In the genomic region with DNA sequence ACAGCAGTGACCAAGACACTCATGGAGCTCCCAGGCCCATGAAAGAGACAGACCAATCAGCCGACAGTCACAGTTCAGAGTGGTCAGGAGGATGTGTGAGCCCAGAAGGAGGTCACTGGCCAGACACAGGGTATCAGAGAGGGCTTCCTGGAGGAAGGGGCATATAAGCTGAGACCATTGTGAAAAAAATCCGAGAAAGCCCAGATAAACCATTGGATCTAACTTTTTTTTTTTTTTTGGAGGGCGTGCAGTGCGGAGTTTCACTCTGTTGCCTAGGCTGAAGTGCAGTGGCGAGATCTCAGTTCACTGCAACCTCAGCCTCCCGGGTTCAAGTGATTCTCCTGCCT, we compare ENCODE assay signal across 12 cellular contexts. TPM values are rescaled to one million over a fixed set of nuclear protein-coding genes. Genes with fewer than 3 reads are reported as not detected.
A peak's percentile ranks its signal among the peaks of the same experiment; 100 is the strongest.
DNase-seq lines count a peak whose midpoint lies in the region; ATAC-seq and TF ChIP-seq lines count a peak whose summit lies in the region.
"Had no signal": no experiment of that assay in that cellular context is flagged by ENCODE, and none has a peak within 500 bp of the region (broad histone marks: within the 10 kb centered on the region; RNA-seq: fewer than 3 reads in every experiment).

No MANE protein-coding gene starts in this region.

- H3F3A ChIP-seq in SK-N-SH (replicated peaks; ENCODE audit: insufficient read depth) = peaks cover 10% of the 10 kb centered on the region

- H3K9me3 ChIP-seq in SK-N-SH (no peaks in the 10 kb centered on the region), duodenal mucosa (ENCODE audit: control insufficient read depth in 1 of 2, low read length in 2 of 2) (no peaks in the 10 kb centered on the region), muscle layer of colon (ENCODE audit: low read length) (no peaks in the 10 kb centered on the region), thoracic aorta (no peaks in the 10 kb centered on the region), HAP-1 (no peaks in the 10 kb centered on the region; the same call in 1 of the 2 replicates), BE2C (no peaks in the 10 kb centered on the region)

- 0 out of 2 replicates have a peak overlapping the region, but pooled peaks have one; percentile 89 for H3K4me2 ChIP-seq in SK-N-SH

- no peaks in the 10 kb centered on the region for H3K9me2 ChIP-seq in SK-N-SH

- H3K4me1 ChIP-seq in SK-N-SH (ENCODE audit: control insufficient read depth in 1 of 2, insufficient read depth in 2 of 2, low read depth in 1 of 2, low read length in 1 of 2) = peaks cover 8 to 20% of the 10 kb centered on the region in 2 experiments; a peak in 1 of 4 replicates
- H3K4me1 ChIP-seq in duodenal mucosa (ENCODE audit: control insufficient read depth in 1 of 2, insufficient read depth in 2 of 2, low read length in 2 of 2) = peaks cover 36 to 41% of the 10 kb centered on the region in 2 donors
- peaks cover 47% of the 10 kb centered on the region for H3K4me1 ChIP-seq in muscle layer of colon (ENCODE audit: insufficient read depth, low read length)
- peaks cover 21 to 42% of the 10 kb centered on the region in 2 donors for H3K4me1 ChIP-seq in thoracic aorta (ENCODE audit: control insufficient read depth in 1 of 2, low read depth in 2 of 2)
- peaks cover 2% of the 10 kb centered on the region for H3K4me1 ChIP-seq in HAP-1
- peaks cover 2% of the 10 kb centered on the region; the same call in 1 of the 2 replicates for H3K4me1 ChIP-seq in BE2C

- no peak for TF ChIP-seq EP300 in SK-N-SH (IDR thresholded peaks at IDR 0.05; ENCODE audit: borderline replicate concordance in 1 of 2, low read depth in 1 of 2, low read length in 1 of 2)

- H2AFZ ChIP-seq in SK-N-SH (ENCODE audit: low read depth) = no peak overlapping the region

- H3K79me2 ChIP-seq in SK-N-SH (ENCODE audit: insufficient read depth) = peaks cover 79% of the 10 kb centered on the region

- peaks cover 7% of the 10 kb centered on the region; the same call in 1 of the 2 replicates for H4K20me1 ChIP-seq in SK-N-SH (ENCODE audit: insufficient read depth)

- TF ChIP-seq CTCF in SK-N-SH (IDR thresholded peaks at IDR 0.05) (no peak), thoracic aorta (IDR thresholded peaks at IDR 0.05) (no peak), BE2C (IDR thresholded peaks at IDR 0.05; ENCODE audit: low read depth, low read length) (no peak)

- 85% methylated on average over 6 of the region's 6 CpGs for WGBS in SK-N-SH (ENCODE audit: low lambda C conversion rate)

- H3K4me3 ChIP-seq in SK-N-SH (ENCODE audit: low read depth in 2 of 2, low read length in 1 of 2) = no peak overlapping the region
- peak overlapping the region; percentile 24 to 90 for H3K4me3 ChIP-seq in duodenal mucosa (ENCODE audit: low read depth in 1 of 2, low read length in 2 of 2)
- H3K4me3 ChIP-seq in muscle layer of colon (ENCODE audit: low read depth in 1 of 2, low read length in 2 of 2) = peak overlapping the region; percentile 0 to 37
- H3K4me3 ChIP-seq in thoracic aorta = peak overlapping the region; percentile 87
- no peak overlapping the region for H3K4me3 ChIP-seq in HAP-1
- no peak overlapping the region for H3K4me3 ChIP-seq in BE2C (ENCODE audit: low read depth, low read length)

- DNase-seq in SK-N-SH = no peak
- DNase-seq in thoracic aorta (ENCODE audit: low spot score) = no peak
- no peak for DNase-seq in NCI-H146 treated with DMSO at 0.1 percent for 48 hours (lab: John Stamatoyannopoulos, UW; ENCODE audit: unreplicated experiment)
- no peak for DNase-seq in HAP-1 (ENCODE audit: low spot score in 2 of 2)
- DNase-seq in BE2C = no peak
- DNase-seq: activated naive CD4-positive, alpha-beta T cell treated with anti-CD3 and anti-CD28 coated beads, Interleukin-2, amount 10 ng/mL, durations not matched to agents 7 days and 5 days; MM.1S; NCI-H774; retina had no signal

- TF ChIP-seq RAD21 in SK-N-SH (IDR thresholded peaks at IDR 0.05; ENCODE audit: low read length) = no peak

- H3K27me3 ChIP-seq in SK-N-SH (ENCODE audit: insufficient read depth) = no peaks in the 10 kb centered on the region
- no peaks in the 10 kb centered on the region for H3K27me3 ChIP-seq in duodenal mucosa (ENCODE audit: control insufficient read depth in 1 of 2, insufficient read depth in 2 of 2, low read length in 2 of 2)
- no peaks in the 10 kb centered on the region for H3K27me3 ChIP-seq in muscle layer of colon (ENCODE audit: control insufficient read depth in 1 of 2, insufficient read depth in 2 of 2, low read length in 2 of 2)
- no peaks in the 10 kb centered on the region for H3K27me3 ChIP-seq in thoracic aorta (replicated peaks; ENCODE audit: insufficient read depth)
- H3K27me3 ChIP-seq in HAP-1 (ENCODE audit: low read depth) = no peaks in the 10 kb centered on the region
- H3K27me3 ChIP-seq in BE2C = no peaks in the 10 kb centered on the region

- in situ Hi-C loops in HAP-1 (cut with MboI; ENCODE audit: low sequenced_read_pairs) = no loop called here

- no peak overlapping the region for H3K9ac ChIP-seq in SK-N-SH
- peak overlapping the region in 1 of 2 donors; percentile 99 for H3K9ac ChIP-seq in duodenal mucosa (ENCODE audit: low read depth in 1 of 2, low read length in 2 of 2)
- no peak overlapping the region for H3K9ac ChIP-seq in muscle layer of colon (ENCODE audit: low read length)

- H3K27ac ChIP-seq in SK-N-SH (ENCODE audit: low read depth in 2 of 2, low read length in 1 of 2) (no peak overlapping the region), duodenal mucosa (ENCODE audit: low read depth, low read length) (peak overlapping the region; percentile 34), muscle layer of colon (ENCODE audit: low read depth, low read length) (peak overlapping the region; percentile 76), thoracic aorta (peak overlapping the region; percentile 99)

- peaks cover 0 to 20% of the 10 kb centered on the region in 2 experiments for H3K36me3 ChIP-seq in SK-N-SH (replicated peaks in 1 of 2; ENCODE audit: control insufficient read depth in 1 of 2, insufficient read depth in 2 of 2, low read length in 1 of 2)
- H3K36me3 ChIP-seq in duodenal mucosa (ENCODE audit: control insufficient read depth in 1 of 2, insufficient read depth in 2 of 2, low read length in 2 of 2) = peaks cover 10 to 22% of the 10 kb centered on the region in 2 donors
- H3K36me3 ChIP-seq in muscle layer of colon (ENCODE audit: insufficient read depth, low read length) = peaks cover 19% of the 10 kb centered on the region
- peaks cover 14% of the 10 kb centered on the region for H3K36me3 ChIP-seq in thoracic aorta
- peaks cover 15% of the 10 kb centered on the region for H3K36me3 ChIP-seq in HAP-1 (replicated peaks)
- H3K36me3 ChIP-seq in BE2C = no peaks in the 10 kb centered on the region

- CTCF ChIA-PET in SK-N-SH (lab: Yijun Ruan, JAX) = interaction anchor here (0.9 to 1.9 kb wide), 3 partner anchors 77 to 86 kb away, joined by 3 to 7 read pairs (median 3); a partner anchor contains a TSS

- POLR2A ChIA-PET in SK-N-SH (lab: Yijun Ruan, JAX) = interaction anchor here (1.0 kb wide), 1 partner anchor 23 kb away, joined by 8 read pairs; no protein-coding TSS in a partner anchor

- ATAC-seq in SK-N-SH treated with all-trans-retinoic acid at 6 μM for 48 hours (no peak), thoracic aorta (ENCODE audit: insufficient number of reproducible peaks, low FRiP score, low read depth) (no peak)

TF ChIP-seq in SK-N-SH, 30 proteins besides CTCF, POLR2A, EP300 and RAD21 (continues in another document):
- TF ChIP-seq FOXJ3 (CRISPR knock-in tag; IDR thresholded peaks at IDR 0.05) (no peak), MEF2A (IDR thresholded peaks at IDR 0.05; ENCODE audit: borderline replicate concordance, low read depth) (no peak), TAF1 (IDR thresholded peaks at IDR 0.05; ENCODE audit: borderline replicate concordance, low read depth, low read length) (no peak), NFIC (IDR thresholded peaks at IDR 0.05; ENCODE audit: borderline replicate concordance) (no peak), POLR2AphosphoS5 (IDR thresholded peaks at IDR 0.05; ENCODE audit: low read depth, low read length) (no peak)

TF ChIP-seq in SK-N-SH treated with all-trans-retinoic acid at 6 μM for 48 hours, 23 proteins besides CTCF, POLR2A, EP300 and RAD21 (continues in another document):
- TF ChIP-seq ZNF8 (CRISPR knock-in tag; IDR thresholded peaks at IDR 0.05) (no peak), TOX (CRISPR knock-in tag; IDR thresholded peaks at IDR 0.05; ENCODE audit: borderline replicate concordance) (no peak)

RNA-seq across cellular contexts. Expression of a gene that starts 4.2 kb away (rescaled TPM):
- polyA plus RNA-seq in SK-N-SH (2012; rRNA removed) = 6.3 and 7.4 TPM in 2 replicates
- polyA plus RNA-seq in SK-N-SH (2012; cell fraction: cytosol; rRNA removed) = 4.2 and 5.7 TPM in 2 replicates
- polyA plus RNA-seq in SK-N-SH (2012; cell fraction: nucleus; rRNA removed) = 11.9 and 12.2 TPM in 2 replicates
- 10 to 100 TPM; 45.4 to 79.4 TPM for total RNA-seq in thoracic aorta
- 8.8 TPM for polyA plus RNA-seq in BE2C (2012; ENCODE audit: insufficient read depth, insufficient read length, low read depth)

RNA-seq across cellular contexts. Expression of a gene that starts 4.4 kb away (rescaled TPM):
- polyA plus RNA-seq in SK-N-SH (2012; rRNA removed) = 41.9 and 43.8 TPM in 2 replicates
- polyA plus RNA-seq in SK-N-SH (2012; cell fraction: cytosol; rRNA removed) = 15.9 and 22.5 TPM in 2 replicates
- polyA plus RNA-seq in SK-N-SH (2012; cell fraction: nucleus; rRNA removed) = 115 and 123 TPM in 2 replicates
- 100 to 1,000 TPM in 1 of 2 donors, 10 to 100 TPM in 1; 53.6 to 127 TPM for total RNA-seq in thoracic aorta
- 24.1 TPM for polyA plus RNA-seq in BE2C (2012; ENCODE audit: insufficient read depth, insufficient read length, low read depth)

RNA-seq across cellular contexts. Expression of a gene that starts 29.2 kb away (rescaled TPM):
- 4.5 and 6.4 TPM in 2 replicates for polyA plus RNA-seq in SK-N-SH (2012; rRNA removed)
- polyA plus RNA-seq in SK-N-SH (2012; cell fraction: cytosol; rRNA removed) = 3.1 and 3.7 TPM in 2 replicates
- 12.9 and 13.9 TPM in 2 replicates for polyA plus RNA-seq in SK-N-SH (2012; cell fraction: nucleus; rRNA removed)
- 1 to 10 TPM in 1 of 2 donors, under 1 TPM in 1; 0.68 to 1.1 TPM for total RNA-seq in thoracic aorta
- polyA plus RNA-seq in BE2C (2012; ENCODE audit: insufficient read depth, insufficient read length, low read depth) = 21.1 TPM

RNA-seq across cellular contexts. Expression of a gene that starts 29.9 kb away (rescaled TPM):
- polyA plus RNA-seq in SK-N-SH (2012; rRNA removed) = 69.5 and 121 TPM in 2 replicates
- polyA plus RNA-seq in SK-N-SH (2012; cell fraction: cytosol; rRNA removed) = 64.4 and 91.0 TPM in 2 replicates
- polyA plus RNA-seq in SK-N-SH (2012; cell fraction: nucleus; rRNA removed) = 274 and 286 TPM in 2 replicates
- total RNA-seq in thoracic aorta = 100 to 1,000 TPM in 1 of 2 donors, 10 to 100 TPM in 1; 40.4 to 107 TPM
- polyA plus RNA-seq in BE2C (2012; ENCODE audit: insufficient read depth, insufficient read length, low read depth) = 73.9 TPM

RNA-seq across cellular contexts. Expression of a gene that starts 30.7 kb away (rescaled TPM):
- 38.8 and 54.6 TPM in 2 replicates for polyA plus RNA-seq in SK-N-SH (2012; rRNA removed)
- 28.0 and 28.5 TPM in 2 replicates for polyA plus RNA-seq in SK-N-SH (2012; cell fraction: cytosol; rRNA removed)
- polyA plus RNA-seq in SK-N-SH (2012; cell fraction: nucleus; rRNA removed) = 131 and 179 TPM in 2 replicates
- total RNA-seq in thoracic aorta = 100 to 1,000 TPM; 101 to 133 TPM
- 30.6 TPM for polyA plus RNA-seq in BE2C (2012; ENCODE audit: insufficient read depth, insufficient read length, low read depth)

Comparison
In these comparisons a context has a peak if more than half of its experiments do, and no peak if none do; other contexts are left out.
1. H3K27ac ChIP-seq: peak in duodenal mucosa (single experiment), muscle layer of colon (single experiment) and thoracic aorta (2 of 2); none in SK-N-SH (0 of 2).
2. H3K4me3 ChIP-seq: peak in duodenal mucosa (2 of 2), muscle layer of colon (2 of 2) and thoracic aorta (single experiment); none in SK-N-SH (0 of 2), HAP-1 (single experiment) and BE2C (single experiment).